Comparison of ENCODE assay signal across 15 cellular contexts in genomic region chr4:5477613-5478012, GRCh38.
DNase-seq lines count a peak whose midpoint lies in the region; ATAC-seq and TF ChIP-seq lines count a peak whose summit lies in the region.
"Had no signal": no experiment of that assay in that cellular context is flagged by ENCODE, and none has a peak within 500 bp of the region (broad histone marks: within the 10 kb centered on the region; RNA-seq: fewer than 3 reads in every experiment).

No MANE protein-coding gene starts in this region.

- H3K9me2 ChIP-seq in Karpas-422 (replicated peaks; ENCODE audit: insufficient read depth, low read length) (no peaks in the 10 kb centered on the region), PC-9 (ENCODE audit: insufficient read depth) (no peaks in the 10 kb centered on the region), GM23248 (ENCODE audit: insufficient read depth) (no peaks in the 10 kb centered on the region)

- H3K36me3 ChIP-seq in Karpas-422 (ENCODE audit: insufficient read depth, low read length): no peaks in the 10 kb centered on the region
- H3K36me3 ChIP-seq in osteoblast (ENCODE audit: insufficient read depth, low read length): no peaks in the 10 kb centered on the region
- H3K36me3 ChIP-seq in PC-9 (ENCODE audit: low read depth): no peaks in the 10 kb centered on the region
- no peaks in the 10 kb centered on the region for H3K36me3 ChIP-seq in GM23248 (ENCODE audit: low read depth)

- BruUV-seq in PC-9 (replicated peaks; lab: Mats Ljungman, UMichigan): no TSS peak

- no peaks in the 10 kb centered on the region for H4K20me1 ChIP-seq in Karpas-422 (ENCODE audit: insufficient read depth, low read depth, low read length)
- H4K20me1 ChIP-seq in osteoblast (ENCODE audit: insufficient read depth, low read length): no peaks in the 10 kb centered on the region
- no peaks in the 10 kb centered on the region for H4K20me1 ChIP-seq in PC-9 (ENCODE audit: insufficient read depth)
- no peaks in the 10 kb centered on the region for H4K20me1 ChIP-seq in GM23248 (ENCODE audit: insufficient read depth)

- CTCF ChIA-PET in PC-9 (lab: Charles Lee): no interaction called here

- DNase-seq in Karpas-422: peak; percentile 6
- peak; percentile 13 for DNase-seq in NCI-H345 treated with DMSO at 0.1 percent for 48 hours (lab: John Stamatoyannopoulos, UW; ENCODE audit: unreplicated experiment)
- DNase-seq in coronary artery (ENCODE audit: low spot score): peak; percentile 28
- peak; percentile 51 for DNase-seq in osteoblast (ENCODE audit: insufficient read length, low spot score, missing footprints)
- DNase-seq in PC-9: no peak
- no peak for DNase-seq in D341Med (ENCODE audit: low spot score)
- no peak for DNase-seq in GM23248
- DNase-seq: ACHN; C1 segment of cervical spinal cord; Calu3; CD4-positive, alpha-beta T cell; DMS79 treated with DMSO at 0.1 percent for 48 hours; EL had no signal

- H3K4me1 ChIP-seq in Karpas-422 (ENCODE audit: low read length): peaks cover 8% of the 10 kb centered on the region
- H3K4me1 ChIP-seq in osteoblast (ENCODE audit: insufficient read depth, low read length): no peaks in the 10 kb centered on the region
- no peaks in the 10 kb centered on the region for H3K4me1 ChIP-seq in PC-9 (replicated peaks; ENCODE audit: insufficient read depth)
- H3K4me1 ChIP-seq in GM23248 (ENCODE audit: insufficient read depth): no peaks in the 10 kb centered on the region

- POLR2A ChIA-PET in PC-9 (lab: Charles Lee; ENCODE audit: unreplicated experiment): no interaction called here

- 74 to 75% methylated on average over 8 of the region's 8 CpGs for WGBS in GM23248 (ENCODE audit: low coverage in 1 of 2, low lambda C conversion rate in 2 of 2, missing lambda C conversion rate in 2 of 2), 2 experiments

- H3K4me3 ChIP-seq in Karpas-422 (ENCODE audit: low read length) (no peak overlapping the region), coronary artery (no peak overlapping the region), osteoblast (ENCODE audit: insufficient read depth, low read length) (no peak overlapping the region), PC-9 (no peak overlapping the region), GM23248 (no peak overlapping the region)

- H3K79me2 ChIP-seq in Karpas-422 (ENCODE audit: low read length) (no peaks in the 10 kb centered on the region), osteoblast (ENCODE audit: insufficient read depth, low read length) (no peaks in the 10 kb centered on the region), PC-9 (ENCODE audit: low read depth) (no peaks in the 10 kb centered on the region), GM23248 (ENCODE audit: insufficient read depth) (no peaks in the 10 kb centered on the region)

- intact Hi-C loops in PC-9 (cut with micrococcal nuclease; ENCODE audit: unreplicated experiment): no loop called here

- no peak for ATAC-seq in GM19328 (IDR thresholded peaks at IDR 0.05; ENCODE audit: unreplicated experiment)
- ATAC-seq: HCT116 had no signal

- TF ChIP-seq CTCF in coronary artery (IDR thresholded peaks at IDR 0.05): no peak
- TF ChIP-seq CTCF in osteoblast (IDR thresholded peaks at IDR 0.05; ENCODE audit: extremely low read depth, low read depth, low read length): no peak
- no peak for TF ChIP-seq CTCF in PC-9 (conservative IDR thresholded peaks at IDR 0.05)

- no peaks in the 10 kb centered on the region for H3K9me3 ChIP-seq in Karpas-422 (ENCODE audit: low read length)
- H3K9me3 ChIP-seq in osteoblast (ENCODE audit: low read depth, low read length): no peaks in the 10 kb centered on the region
- H3K9me3 ChIP-seq in PC-9 (ENCODE audit: insufficient read depth, low read depth): no peaks in the 10 kb centered on the region
- no peaks in the 10 kb centered on the region for H3K9me3 ChIP-seq in GM23248 (ENCODE audit: low read depth)

- H3K27me3 ChIP-seq in Karpas-422 (ENCODE audit: low read length) (no peaks in the 10 kb centered on the region), osteoblast (ENCODE audit: insufficient read depth, low read length) (no peaks in the 10 kb centered on the region), PC-9 (ENCODE audit: insufficient read depth, low read depth) (no peaks in the 10 kb centered on the region; the same call in 1 of the 2 replicates), GM23248 (replicated peaks; ENCODE audit: insufficient read depth) (no peaks in the 10 kb centered on the region)

- H2AFZ ChIP-seq in Karpas-422 (ENCODE audit: low read length) (no peak overlapping the region), osteoblast (ENCODE audit: low read length) (no peak overlapping the region), PC-9 (no peak overlapping the region), GM23248 (no peak overlapping the region)

- H3K4me2 ChIP-seq in Karpas-422 (ENCODE audit: low read depth, low read length, poor library complexity, severe bottlenecking) (no peak overlapping the region), osteoblast (ENCODE audit: insufficient read depth, low read length) (no peak overlapping the region), PC-9 (no peak overlapping the region), GM23248 (ENCODE audit: unreplicated experiment) (no peak overlapping the region)

- in situ Hi-C loops in GM23248 (cut with MboI): no loop called here

- H3F3A ChIP-seq in PC-9 (ENCODE audit: insufficient read depth, low read depth) (no peaks in the 10 kb centered on the region), GM23248 (ENCODE audit: insufficient read depth) (no peaks in the 10 kb centered on the region)

- H3K27ac ChIP-seq in Karpas-422 (ENCODE audit: low read length) (no peak overlapping the region), coronary artery (no peak overlapping the region), osteoblast (ENCODE audit: low read depth, low read length) (no peak overlapping the region), PC-9 (no peak overlapping the region), GM23248 (no peak overlapping the region)

- H3K9ac ChIP-seq in Karpas-422 (ENCODE audit: low read length) (no peak overlapping the region), GM23248 (no peak overlapping the region)

Comparison
In these comparisons a context has a peak if more than half of its experiments do, and no peak if none do; other contexts are left out.
1. DNase-seq: peak in Karpas-422 (single experiment), NCI-H345 treated with DMSO at 0.1 percent for 48 hours (single experiment), coronary artery (single experiment) and osteoblast (single experiment); none in PC-9 (0 of 2), D341Med (single experiment) and GM23248 (single experiment).